In the genomic region with DNA sequence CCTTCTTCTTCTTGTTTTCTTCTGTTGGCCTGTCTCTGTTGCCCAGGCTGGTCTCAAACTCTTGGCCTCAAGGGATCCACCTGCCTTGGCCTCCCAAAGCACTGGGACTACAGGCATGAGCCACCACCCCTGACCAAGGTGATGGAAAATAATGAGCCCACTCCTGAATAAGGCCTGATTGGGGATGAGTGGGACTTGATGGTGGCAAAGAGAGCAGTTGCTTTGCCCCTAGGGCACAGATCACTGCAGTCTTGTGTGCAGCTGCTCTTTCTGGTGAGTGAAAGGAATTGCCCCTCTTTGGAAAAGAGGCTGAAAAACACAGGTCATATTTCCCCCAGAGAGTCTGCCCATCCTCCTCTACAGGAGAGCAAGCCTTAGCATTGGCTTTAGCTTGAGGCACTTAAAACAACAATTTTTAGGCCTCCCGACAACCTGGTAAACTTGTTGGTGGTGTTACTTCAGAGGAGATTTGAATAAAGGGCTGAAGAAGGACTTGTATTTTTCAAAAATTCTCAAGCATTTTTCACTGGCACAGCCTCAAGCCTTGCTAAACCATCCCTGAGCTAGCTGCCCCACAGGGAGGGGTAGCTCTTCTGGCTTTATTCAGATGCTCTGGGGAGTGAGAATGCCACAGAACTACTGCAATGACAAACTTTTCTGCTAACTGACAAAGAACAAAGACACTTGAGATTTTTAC, we compare ENCODE assay signal across 10 cellular contexts. TPM values are rescaled to one million over a fixed set of nuclear protein-coding genes. Genes with fewer than 3 reads are reported as not detected.
DNase-seq lines count a peak whose midpoint lies in the region; ATAC-seq, FAIRE-seq and TF ChIP-seq lines count a peak whose summit lies in the region.
"Had no signal": no experiment of that assay in that cellular context is flagged by ENCODE, and none has a peak within 500 bp of the region (broad histone marks: within the 10 kb centered on the region; RNA-seq: fewer than 3 reads in every experiment).

No MANE protein-coding gene starts in this region.

- peaks cover 12% of the 10 kb centered on the region for H3K36me3 Mint-ChIP-seq in stimulated activated naive CD8-positive, alpha-beta T cell treated with anti-CD3 and anti-CD28 coated beads, Interleukin-15, Interleukin-2, amounts not matched to agents 100 ng/mL and 50 ng/mL, for 24 hours (ENCODE audit: low read depth)

- H3K79me2 ChIP-seq in endothelial cell of umbilical vein (ENCODE audit: control insufficient read depth, insufficient read depth, low read length), result no peaks in the 10 kb centered on the region

- H3K36me3 ChIP-seq in endothelial cell of umbilical vein (ENCODE audit: control insufficient read depth in 2 of 2, extremely low read depth in 1 of 2, insufficient read depth in 2 of 2, low read length in 2 of 2), result no peaks in the 10 kb centered on the region

- CTCF ChIA-PET in endothelial cell of umbilical vein (lab: Charles Lee), result interaction anchor here (0.9 to 3.7 kb wide), 4 partner anchors 21 to 80 kb away, joined by 3 to 69 read pairs (median 10); partner anchors contain the start of gene NAE1

- no TSS peak for BruUV-seq in endothelial cell of umbilical vein (replicated peaks; lab: Mats Ljungman, UMichigan)

- peak overlapping the region; percentile 43 for H3K4me3 Mint-ChIP-seq in stimulated activated naive CD8-positive, alpha-beta T cell treated with anti-CD3 and anti-CD28 coated beads, Interleukin-15, Interleukin-2, amounts not matched to agents 100 ng/mL and 50 ng/mL, for 24 hours

- intact Hi-C loops in endothelial cell of umbilical vein (cut with micrococcal nuclease), result no loop called here

- no peaks in the 10 kb centered on the region for H3K9me1 ChIP-seq in endothelial cell of umbilical vein (replicated peaks; ENCODE audit: control insufficient read depth, extremely low read depth, insufficient read depth, low read length)

- peak; percentile 36 for DNase-seq in activated CD4-positive, alpha-beta T cell treated with anti-CD3 and anti-CD28 coated beads for 48 hours
- DNase-seq in activated CD4-positive, alpha-beta T cell treated with anti-CD3 and anti-CD28 coated beads, Interleukin-2, amount 50 U/mL, for 4 hours, result no peak
- peak; percentile 41 for DNase-seq in RPMI8226
- no peak for DNase-seq in endothelial cell of umbilical vein (ENCODE audit: low read depth, low spot score)
- DNase-seq in midbrain (lab: John Stamatoyannopoulos, UW), result no peak
- no peak for DNase-seq in NCI-H146 (lab: John Stamatoyannopoulos, UW)
- DNase-seq: NCI-H2227 treated with DMSO at 0.1 percent for 48 hours had no signal

- no peaks in the 10 kb centered on the region for H3K27me3 Mint-ChIP-seq in stimulated activated naive CD8-positive, alpha-beta T cell treated with anti-CD3 and anti-CD28 coated beads, Interleukin-15, Interleukin-2, amounts not matched to agents 100 ng/mL and 50 ng/mL, for 24 hours

- H4K20me1 ChIP-seq in endothelial cell of umbilical vein (replicated peaks; ENCODE audit: control insufficient read depth, extremely low read depth, insufficient read depth, low read length), result no peaks in the 10 kb centered on the region

- H2AFZ ChIP-seq in endothelial cell of umbilical vein (ENCODE audit: low read depth, low read length), result no peak overlapping the region

- H3K9me3 Mint-ChIP-seq in stimulated activated naive CD8-positive, alpha-beta T cell treated with anti-CD3 and anti-CD28 coated beads, Interleukin-15, Interleukin-2, amounts not matched to agents 100 ng/mL and 50 ng/mL, for 24 hours, result peaks cover 12% of the 10 kb centered on the region

- H3K4me3 ChIP-seq in endothelial cell of umbilical vein (replicated peaks in 1 of 3; ENCODE audit: insufficient read depth in 1 of 3, low read depth in 1 of 3, low read length in 3 of 3), result no peak overlapping the region

- no peak overlapping the region for H3K27ac ChIP-seq in endothelial cell of umbilical vein (ENCODE audit: insufficient read depth, low read depth, low read length)

- H3K27ac Mint-ChIP-seq in stimulated activated naive CD8-positive, alpha-beta T cell treated with anti-CD3 and anti-CD28 coated beads, Interleukin-15, Interleukin-2, amounts not matched to agents 100 ng/mL and 50 ng/mL, for 24 hours, result peak overlapping the region; percentile 87

- H3K9me3 ChIP-seq in endothelial cell of umbilical vein (replicated peaks; ENCODE audit: control insufficient read depth, insufficient read depth, low read length), result no peaks in the 10 kb centered on the region

- TF ChIP-seq POLR2A in endothelial cell of umbilical vein (IDR thresholded peaks at IDR 0.05; ENCODE audit: low read depth, low read length), result no peak

- peak; percentile 44 for FAIRE-seq in endothelial cell of umbilical vein (lab: Jason Lieb, UNC)

- dilution Hi-C loops in endothelial cell of umbilical vein (cut with MboI; ENCODE audit: extremely low pct_ligation_motif_present, low sequenced_read_pairs), result no loop called here

- TF ChIP-seq CTCF in endothelial cell of umbilical vein (IDR thresholded peaks at IDR 0.05; ENCODE audit: extremely low read depth in 1 of 2, insufficient read depth in 1 of 2, low read depth in 1 of 2, low read length in 2 of 2), result no peak

- H3K4me1 Mint-ChIP-seq in stimulated activated naive CD8-positive, alpha-beta T cell treated with anti-CD3 and anti-CD28 coated beads, Interleukin-15, Interleukin-2, amounts not matched to agents 100 ng/mL and 50 ng/mL, for 24 hours (ENCODE audit: low read depth), result peaks cover 62% of the 10 kb centered on the region

- H3K4me2 ChIP-seq in endothelial cell of umbilical vein (ENCODE audit: insufficient read depth, low read length), result no peak overlapping the region

- peaks cover 12% of the 10 kb centered on the region for H3K4me1 ChIP-seq in endothelial cell of umbilical vein (ENCODE audit: control insufficient read depth, extremely low read depth, insufficient read depth, low read length)

- POLR2A ChIA-PET in endothelial cell of umbilical vein (lab: Charles Lee), result interaction anchor here (0.7 kb wide), 1 partner anchor 44 kb away, joined by 7 read pairs; the partner anchor contains the start of gene NAE1

- ATAC-seq in HG03565 (IDR thresholded peaks at IDR 0.05; ENCODE audit: unreplicated experiment), result no peak

- peaks cover 0 to 2% of the 10 kb centered on the region in 2 experiments for H3K27me3 ChIP-seq in endothelial cell of umbilical vein (ENCODE audit: control insufficient read depth in 2 of 2, insufficient read depth in 2 of 2, low read length in 2 of 2)

- H3K9ac ChIP-seq in endothelial cell of umbilical vein (replicated peaks; ENCODE audit: extremely low read depth, insufficient read depth, low read length), result no peak overlapping the region

TF ChIP-seq in endothelial cell of umbilical vein, 7 proteins besides CTCF, POLR2A, EP300 and RAD21 (continues in another document):
- no peak for TF ChIP-seq EZH2 (IDR thresholded peaks at IDR 0.05; ENCODE audit: borderline replicate concordance, low read depth, low read length, severe bottlenecking)
- TF ChIP-seq JUN (IDR thresholded peaks at IDR 0.05; ENCODE audit: borderline replicate concordance, insufficient read depth, insufficient read length, low read depth), result no peak

RNA-seq across cellular contexts. Expression of gene PDP2, which starts 6.1 kb away (rescaled TPM):
- 9.3 and 9.5 TPM in 2 replicates for total RNA-seq in endothelial cell of umbilical vein
- polyA plus RNA-seq in endothelial cell of umbilical vein, result 4.1 and 4.4 TPM in 2 replicates
- 3.3 and 4.4 TPM in 2 replicates for polyA plus RNA-seq in endothelial cell of umbilical vein (2011; cell fraction: cytosol; rRNA removed)
- 4.3 and 4.4 TPM in 2 replicates for polyA plus RNA-seq in endothelial cell of umbilical vein (2011; cell fraction: nucleus; rRNA removed)
- 4.8 TPM in 2 replicates for polyA plus RNA-seq in endothelial cell of umbilical vein (2012)
- polyA minus RNA-seq in endothelial cell of umbilical vein, result 18.1 and 34.6 TPM in 2 replicates
- polyA minus RNA-seq in endothelial cell of umbilical vein (2011; cell fraction: cytosol; rRNA and poly(A)+ RNA removed), result 7.5 TPM
- polyA minus RNA-seq in endothelial cell of umbilical vein (2011; cell fraction: nucleus; rRNA and poly(A)+ RNA removed), result 4.3 and 8.0 TPM in 2 replicates

RNA-seq across cellular contexts. Expression of gene CA7, which starts 30.0 kb away (rescaled TPM):
- not detected in 2 replicates for total RNA-seq in endothelial cell of umbilical vein
- not detected in 2 replicates for polyA plus RNA-seq in endothelial cell of umbilical vein
- polyA plus RNA-seq in endothelial cell of umbilical vein (2011; cell fraction: cytosol; rRNA removed), result not detected in 2 replicates
- polyA plus RNA-seq in endothelial cell of umbilical vein (2011; cell fraction: nucleus; rRNA removed), result not detected in 2 replicates
- polyA plus RNA-seq in endothelial cell of umbilical vein (2012), result not detected in 2 replicates
- not detected in 2 replicates for polyA minus RNA-seq in endothelial cell of umbilical vein
- polyA minus RNA-seq in endothelial cell of umbilical vein (2011; cell fraction: cytosol; rRNA and poly(A)+ RNA removed), result not detected
- not detected in 2 replicates for polyA minus RNA-seq in endothelial cell of umbilical vein (2011; cell fraction: nucleus; rRNA and poly(A)+ RNA removed)
- total RNA-seq: kidney epithelial cell had no signal

RNA-seq across cellular contexts. Expression of gene NAE1, which starts 43.5 kb away (rescaled TPM):
- total RNA-seq in endothelial cell of umbilical vein, result 64.3 and 67.6 TPM in 2 replicates
- 18.2 and 23.6 TPM in 2 replicates for polyA plus RNA-seq in endothelial cell of umbilical vein
- 36.7 and 37.3 TPM in 2 replicates for polyA plus RNA-seq in endothelial cell of umbilical vein (2011; cell fraction: cytosol; rRNA removed)
- 49.1 and 74.3 TPM in 2 replicates for polyA plus RNA-seq in endothelial cell of umbilical vein (2011; cell fraction: nucleus; rRNA removed)
- 65.1 and 77.9 TPM in 2 replicates for polyA plus RNA-seq in endothelial cell of umbilical vein (2012)
- polyA minus RNA-seq in endothelial cell of umbilical vein, result 14.4 and 19.3 TPM in 2 replicates
- polyA minus RNA-seq in endothelial cell of umbilical vein (2011; cell fraction: cytosol; rRNA and poly(A)+ RNA removed), result 43.0 TPM
- polyA minus RNA-seq in endothelial cell of umbilical vein (2011; cell fraction: nucleus; rRNA and poly(A)+ RNA removed), result 23.0 and 33.2 TPM in 2 replicates

RNA-seq across cellular contexts. Expression of gene CDH16, which starts 44.5 kb away (rescaled TPM):
- total RNA-seq in endothelial cell of umbilical vein, result not detected in 2 replicates
- polyA plus RNA-seq in endothelial cell of umbilical vein, result not detected in 2 replicates
- polyA plus RNA-seq in endothelial cell of umbilical vein (2011; cell fraction: cytosol; rRNA removed), result not detected in 2 replicates
- polyA plus RNA-seq in endothelial cell of umbilical vein (2011; cell fraction: nucleus; rRNA removed), result not detected in 2 replicates
- polyA plus RNA-seq in endothelial cell of umbilical vein (2012), result not detected in 2 replicates
- not detected in 2 replicates for polyA minus RNA-seq in endothelial cell of umbilical vein
- polyA minus RNA-seq in endothelial cell of umbilical vein (2011; cell fraction: cytosol; rRNA and poly(A)+ RNA removed), result not detected
- not detected in 2 replicates for polyA minus RNA-seq in endothelial cell of umbilical vein (2011; cell fraction: nucleus; rRNA and poly(A)+ RNA removed)

RNA-seq across cellular contexts. Expression of gene RRAD, which starts 51.1 kb away (rescaled TPM):
- 0.22 and 0.46 TPM in 2 replicates for total RNA-seq in endothelial cell of umbilical vein
- 0.48 and 0.60 TPM in 2 replicates for polyA plus RNA-seq in endothelial cell of umbilical vein
- 0.17 and 0.25 TPM in 2 replicates for polyA plus RNA-seq in endothelial cell of umbilical vein (2011; cell fraction: cytosol; rRNA removed)
- 0.75 and 0.88 TPM in 2 replicates for polyA plus RNA-seq in endothelial cell of umbilical vein (2011; cell fraction: nucleus; rRNA removed)
- polyA plus RNA-seq in endothelial cell of umbilical vein (2012), result 0.27 and 0.38 TPM in 2 replicates
- 0.17 and 0.40 TPM in 2 replicates for polyA minus RNA-seq in endothelial cell of umbilical vein
- polyA minus RNA-seq in endothelial cell of umbilical vein (2011; cell fraction: cytosol; rRNA and poly(A)+ RNA removed), result not detected
- polyA minus RNA-seq in endothelial cell of umbilical vein (2011; cell fraction: nucleus; rRNA and poly(A)+ RNA removed), result not detected in 2 replicates

Comparison
In these comparisons a context has a peak if more than half of its experiments do, and no peak if none do; other contexts are left out.
1. DNase-seq: peak in activated CD4-positive, alpha-beta T cell treated with anti-CD3 and anti-CD28 coated beads for 48 hours (single experiment) and RPMI8226 (single experiment); none in activated CD4-positive, alpha-beta T cell treated with anti-CD3 and anti-CD28 coated beads, Interleukin-2, amount 50 U/mL, for 4 hours (0 of 2), endothelial cell of umbilical vein (single experiment), midbrain (single experiment) and NCI-H146 (single experiment).